1 cellular context compared by ENCODE assay signal in genomic region chr11:61769169-61769920, GRCh38.
TF ChIP-seq lines count a peak whose summit lies in the region.

No MANE protein-coding gene starts in this region.

TF ChIP-seq in HepG2, 621 proteins besides CTCF, POLR2A, EP300 and RAD21 (continued from another document):
- no peak; the same call in 1 of the 2 replicates for TF ChIP-seq SNAPC4 (CRISPR knock-in tag; IDR thresholded peaks at IDR 0.05)
- TF ChIP-seq ZFP36 (IDR thresholded peaks at IDR 0.05; ENCODE audit: borderline replicate concordance, low read depth, low read length, partially characterized antibody) = no peak
- TF ChIP-seq NFKB2 (CRISPR knock-in tag; IDR thresholded peaks at IDR 0.05; ENCODE audit: borderline replicate concordance) = 0 out of 2 replicates have a peak, but pooled peaks have one; percentile 22
- no peak for TF ChIP-seq MED13 (CRISPR knock-in tag; IDR thresholded peaks at IDR 0.05)
- no peak for TF ChIP-seq ATF3 (CRISPR knock-in tag; IDR thresholded peaks at IDR 0.05)
- peak; percentile 63; the same call in 1 of the 2 replicates for TF ChIP-seq ZSCAN25 (CRISPR knock-in tag; IDR thresholded peaks at IDR 0.05)
TF ChIP-seq in HepG2: peak in this region for 195.
